Comparison of ENCODE assay signal across 28 cellular contexts in genomic region chr2:80354858-80355257, GRCh38. TPM values are rescaled to one million over a fixed set of nuclear protein-coding genes. Genes with fewer than 3 reads are reported as not detected.
"Had no signal": no experiment of that assay in that cellular context is flagged by ENCODE, and none has a peak within 500 bp of the region (broad histone marks: within the 10 kb centered on the region; RNA-seq: fewer than 3 reads in every experiment).

No MANE protein-coding gene starts in this region.

- H3K36me3 ChIP-seq: colonic mucosa, esophagus squamous epithelium, gastrocnemius medialis, heart right ventricle, left lung, lower lobe of right lung had no signal

- H3K27ac ChIP-seq: colonic mucosa, esophagus squamous epithelium, gastrocnemius medialis, heart right ventricle, left lung, lower lobe of right lung had no signal

- H3K27me3 Mint-ChIP-seq: dendritic cell treated with granulocyte-macrophage colony-stimulating factor and Interleukin-4, amounts not matched to agents 40 ng/mL and 50 ng/mL, for 4 days; naive B cell; naive thymus-derived CD8-positive, alpha-beta T cell had no signal

- H3K36me3 Mint-ChIP-seq: mesothelial cell of epicardium, naive B cell had no signal

- H3K27ac Mint-ChIP-seq: dendritic cell treated with granulocyte-macrophage colony-stimulating factor and Interleukin-4, amounts not matched to agents 40 ng/mL and 50 ng/mL, for 4 days; mesothelial cell of epicardium; naive B cell; naive thymus-derived CD8-positive, alpha-beta T cell had no signal

- H3K27me3 ChIP-seq: colonic mucosa, esophagus squamous epithelium, gastrocnemius medialis, heart right ventricle, left lung had no signal

- H3K4me1 ChIP-seq: colonic mucosa, esophagus squamous epithelium, gastrocnemius medialis, heart right ventricle, left lung, lower lobe of right lung had no signal

- H3K4me3 Mint-ChIP-seq: dendritic cell treated with granulocyte-macrophage colony-stimulating factor and Interleukin-4, amounts not matched to agents 40 ng/mL and 50 ng/mL, for 4 days; mesothelial cell of epicardium; naive B cell; naive thymus-derived CD8-positive, alpha-beta T cell had no signal

- H3K4me3 ChIP-seq: colonic mucosa, esophagus squamous epithelium, gastrocnemius medialis, heart right ventricle, left lung, lower lobe of right lung, mucosa of descending colon had no signal

- H3K4me1 Mint-ChIP-seq: naive B cell; naive thymus-derived CD8-positive, alpha-beta T cell had no signal

- H3K9me3 ChIP-seq: colonic mucosa, esophagus squamous epithelium, gastrocnemius medialis, heart right ventricle, left lung, lower lobe of right lung, mucosa of descending colon had no signal

- H3K9me3 Mint-ChIP-seq: dendritic cell treated with granulocyte-macrophage colony-stimulating factor and Interleukin-4, amounts not matched to agents 40 ng/mL and 50 ng/mL, for 4 days; mesothelial cell of epicardium had no signal

- DNase-seq: colonic mucosa; cortex of kidney; effector CD8-positive, alpha-beta T cell; esophagus squamous epithelium; foreskin fibroblast; foreskin melanocyte; gastrocnemius medialis; glutamatergic neuron; heart right ventricle; hippocampal formation; left cardiac atrium; left lung; left ventricle myocardium superior; lower lobe of right lung; mesenchymal stem cell; mucosa of descending colon; naive B cell; naive thymus-derived CD8-positive, alpha-beta T cell had no signal

- ATAC-seq: gastrocnemius medialis; heart right ventricle; left cardiac atrium; left lung; left ventricle myocardium superior; lower lobe of right lung; mucosa of descending colon; naive thymus-derived CD8-positive, alpha-beta T cell had no signal

- FAIRE-seq: endothelial cell of umbilical vein, islet of Langerhans, keratinocyte had no signal

RNA-seq across cellular contexts. Expression of gene LRRTM1, which starts 50.3 kb away (rescaled TPM):
- total RNA-seq: dermis microvascular lymphatic vessel endothelial cell; endothelial cell of umbilical vein; gastrocnemius medialis; glomerular endothelial cell; left lung; lower lobe of right lung; lung microvascular endothelial cell; mesenteric fat pad; myocyte; naive thymus-derived CD8-positive, alpha-beta T cell had no signal
- polyA plus RNA-seq: endothelial cell of umbilical vein; keratinocyte; naive thymus-derived CD8-positive, alpha-beta T cell had no signal
